ENCODE assay signal across 17 cellular contexts in genomic region chr5:97936246-97936645, GRCh38.
"Had no signal": no experiment of that assay in that cellular context is flagged by ENCODE, and none has a peak within 500 bp of the region (broad histone marks: within the 10 kb centered on the region; RNA-seq: fewer than 3 reads in every experiment).

No MANE protein-coding gene starts in this region.

- H3K4me1 ChIP-seq: right lobe of liver, tibial artery, upper lobe of left lung, uterus had no signal

- H3K4me1 Mint-ChIP-seq: central memory CD8-positive, alpha-beta T cell; natural killer cell; stimulated activated effector memory CD8-positive, alpha-beta T cell treated with anti-CD3 and anti-CD28 coated beads, Interleukin-12 subunit alpha, Interleukin-12 subunit beta, amount 100 ng/mL, for 72 hours had no signal

- H3K27me3 Mint-ChIP-seq: central memory CD8-positive, alpha-beta T cell; effector memory CD8-positive, alpha-beta T cell; progenitor cell of endocrine pancreas had no signal

- H3K4me3 ChIP-seq: heart right ventricle, ovary, right lobe of liver, tibial artery, upper lobe of left lung, uterus had no signal

- H3K36me3 Mint-ChIP-seq: natural killer cell; stimulated activated effector memory CD8-positive, alpha-beta T cell treated with anti-CD3 and anti-CD28 coated beads, Interleukin-12 subunit alpha, Interleukin-12 subunit beta, amount 100 ng/mL, for 72 hours had no signal

- H3K9me3 ChIP-seq: ovary, right lobe of liver, tibial artery, upper lobe of left lung, uterus had no signal

- H3K27ac Mint-ChIP-seq: effector memory CD8-positive, alpha-beta T cell; natural killer cell; progenitor cell of endocrine pancreas; stimulated activated effector memory CD8-positive, alpha-beta T cell treated with anti-CD3 and anti-CD28 coated beads, Interleukin-12 subunit alpha, Interleukin-12 subunit beta, amount 100 ng/mL, for 72 hours had no signal

- H3K36me3 ChIP-seq: heart right ventricle, ovary, right lobe of liver, tibial artery, upper lobe of left lung, uterus had no signal

- H3K9me3 Mint-ChIP-seq: central memory CD8-positive, alpha-beta T cell had no signal

- H3K27me3 ChIP-seq: heart right ventricle, ovary, right lobe of liver, tibial artery, upper lobe of left lung, uterus had no signal

- DNase-seq: effector memory CD8-positive, alpha-beta T cell; heart right ventricle; hypothalamus; left colon; natural killer cell; ovary; right lobe of liver; stimulated activated CD4-positive, alpha-beta T cell treated with anti-CD3 and anti-CD28 coated beads, Interleukin-4, amount 100 ng/mL, for 1 hour; stimulated activated CD8-positive, alpha-beta memory T cell treated with anti-CD3 and anti-CD28 coated beads, Interleukin-4, amount 100 ng/mL, for 48 hours; stimulated activated naive CD8-positive, alpha-beta T cell treated with anti-CD3 and anti-CD28 coated beads, Interleukin-15, Interleukin-2, amounts not matched to agents 100 U/mL and 50 U/mL, for 24 hours; tibial artery; upper lobe of left lung; uterus had no signal

- H3K27ac ChIP-seq: heart right ventricle, ovary, right lobe of liver, tibial artery, upper lobe of left lung, uterus had no signal

- H3K4me3 Mint-ChIP-seq: central memory CD8-positive, alpha-beta T cell; effector memory CD8-positive, alpha-beta T cell; natural killer cell; neural crest cell; stimulated activated effector memory CD8-positive, alpha-beta T cell treated with anti-CD3 and anti-CD28 coated beads, Interleukin-12 subunit alpha, Interleukin-12 subunit beta, amount 100 ng/mL, for 72 hours had no signal
